1 cellular context compared by ENCODE assay signal in the genomic region with DNA sequence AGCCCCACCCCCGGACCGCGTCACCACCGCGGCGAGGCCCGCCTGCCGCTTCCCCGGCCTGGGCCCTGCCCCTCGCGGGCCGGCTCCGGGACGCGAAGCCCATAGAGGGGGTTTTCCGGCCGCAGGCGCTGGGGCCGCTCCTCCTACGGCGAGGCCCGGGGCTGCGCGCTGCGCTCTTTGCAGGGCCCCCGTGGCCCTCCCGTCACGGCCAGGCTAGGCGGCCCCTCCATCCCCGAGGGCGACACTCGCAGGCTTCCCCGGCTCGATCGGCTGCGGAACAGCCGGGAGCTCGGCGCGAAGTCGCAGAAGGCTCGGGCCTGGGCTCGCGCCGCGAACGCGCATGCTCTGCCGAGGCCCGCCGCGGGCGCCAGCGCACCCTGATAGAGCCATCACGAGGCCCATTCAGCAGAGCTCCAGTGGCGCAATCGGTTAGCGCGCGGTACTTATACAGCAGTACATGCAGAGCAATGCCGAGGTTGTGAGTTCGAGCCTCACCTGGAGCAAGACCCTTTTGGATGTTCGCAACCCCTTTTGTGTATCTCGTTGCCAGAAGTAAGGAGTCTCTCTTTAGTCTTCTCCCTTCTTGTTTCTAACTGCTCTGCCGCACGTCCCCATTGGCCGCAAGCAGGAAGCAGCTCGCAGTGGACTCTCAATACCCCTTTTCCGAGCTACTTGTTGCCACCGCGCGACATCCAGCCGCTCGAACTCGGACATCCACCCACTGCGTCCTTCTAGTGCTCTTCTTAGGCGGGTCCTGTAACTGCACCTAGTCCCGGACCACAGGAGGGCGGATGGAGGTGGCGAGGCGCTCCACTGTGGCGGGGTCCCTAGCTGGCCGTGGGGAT.
TF ChIP-seq lines count a peak whose summit lies in the region.

No MANE protein-coding gene starts in this region.

TF ChIP-seq in HepG2, 621 proteins besides CTCF, POLR2A, EP300 and RAD21 (continued from another document):
- TF ChIP-seq TCF7 (IDR thresholded peaks at IDR 0.05; ENCODE audit: low read depth) (0 out of 2 replicates have a peak, but pooled peaks have one; percentile 11), ZNF615 (CRISPR knock-in tag; IDR thresholded peaks at IDR 0.05; ENCODE audit: borderline replicate concordance) (0 out of 2 replicates have a peak, but pooled peaks have one; percentile 14), ZNF678 (CRISPR knock-in tag; IDR thresholded peaks at IDR 0.05) (peak; percentile 72; the same call in 1 of the 2 replicates), ZNF30 (CRISPR knock-in tag; IDR thresholded peaks at IDR 0.05) (peak; percentile 84), SMAD3 (CRISPR knock-in tag; IDR thresholded peaks at IDR 0.05) (peak; percentile 93; the same call in 1 of the 2 replicates), GZF1 (CRISPR knock-in tag; IDR thresholded peaks at IDR 0.05) (peak; percentile 48; the same call in 1 of the 2 replicates), ZMYM2 (CRISPR knock-in tag; IDR thresholded peaks at IDR 0.05) (peak; percentile 87), ZNF530 (CRISPR knock-in tag; IDR thresholded peaks at IDR 0.05; ENCODE audit: low read depth) (no peak), ZNF614 (CRISPR knock-in tag; IDR thresholded peaks at IDR 0.05; ENCODE audit: borderline replicate concordance) (peak; percentile 99), NFRKB (IDR thresholded peaks at IDR 0.05) (no peak), ZNF337 (CRISPR knock-in tag; IDR thresholded peaks at IDR 0.05; ENCODE audit: borderline replicate concordance, low read depth) (peak; percentile 71; the same call in 1 of the 2 replicates), ZNF235 (CRISPR knock-in tag; IDR thresholded peaks at IDR 0.05; ENCODE audit: borderline replicate concordance) (peak; percentile 99; the same call in 1 of the 2 replicates), ZNF20 (CRISPR knock-in tag; IDR thresholded peaks at IDR 0.05) (peak; percentile 97), TMF1 (CRISPR knock-in tag; IDR thresholded peaks at IDR 0.05; ENCODE audit: low read depth) (peak; percentile 95)
- TF ChIP-seq, protein P1, sequence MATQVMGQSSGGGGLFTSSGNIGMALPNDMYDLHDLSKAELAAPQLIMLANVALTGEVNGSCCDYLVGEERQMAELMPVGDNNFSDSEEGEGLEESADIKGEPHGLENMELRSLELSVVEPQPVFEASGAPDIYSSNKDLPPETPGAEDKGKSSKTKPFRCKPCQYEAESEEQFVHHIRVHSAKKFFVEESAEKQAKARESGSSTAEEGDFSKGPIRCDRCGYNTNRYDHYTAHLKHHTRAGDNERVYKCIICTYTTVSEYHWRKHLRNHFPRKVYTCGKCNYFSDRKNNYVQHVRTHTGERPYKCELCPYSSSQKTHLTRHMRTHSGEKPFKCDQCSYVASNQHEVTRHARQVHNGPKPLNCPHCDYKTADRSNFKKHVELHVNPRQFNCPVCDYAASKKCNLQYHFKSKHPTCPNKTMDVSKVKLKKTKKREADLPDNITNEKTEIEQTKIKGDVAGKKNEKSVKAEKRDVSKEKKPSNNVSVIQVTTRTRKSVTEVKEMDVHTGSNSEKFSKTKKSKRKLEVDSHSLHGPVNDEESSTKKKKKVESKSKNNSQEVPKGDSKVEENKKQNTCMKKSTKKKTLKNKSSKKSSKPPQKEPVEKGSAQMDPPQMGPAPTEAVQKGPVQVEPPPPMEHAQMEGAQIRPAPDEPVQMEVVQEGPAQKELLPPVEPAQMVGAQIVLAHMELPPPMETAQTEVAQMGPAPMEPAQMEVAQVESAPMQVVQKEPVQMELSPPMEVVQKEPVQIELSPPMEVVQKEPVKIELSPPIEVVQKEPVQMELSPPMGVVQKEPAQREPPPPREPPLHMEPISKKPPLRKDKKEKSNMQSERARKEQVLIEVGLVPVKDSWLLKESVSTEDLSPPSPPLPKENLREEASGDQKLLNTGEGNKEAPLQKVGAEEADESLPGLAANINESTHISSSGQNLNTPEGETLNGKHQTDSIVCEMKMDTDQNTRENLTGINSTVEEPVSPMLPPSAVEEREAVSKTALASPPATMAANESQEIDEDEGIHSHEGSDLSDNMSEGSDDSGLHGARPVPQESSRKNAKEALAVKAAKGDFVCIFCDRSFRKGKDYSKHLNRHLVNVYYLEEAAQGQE (IDR thresholded peaks at IDR 0.05; ENCODE audit: borderline replicate concordance in 1 of 2, low read depth in 1 of 2, low read length in 2 of 2), result peak in 1 of 2 experiments; percentile 58; a peak in 1 of 4 replicates
- TF ChIP-seq, protein P2, sequence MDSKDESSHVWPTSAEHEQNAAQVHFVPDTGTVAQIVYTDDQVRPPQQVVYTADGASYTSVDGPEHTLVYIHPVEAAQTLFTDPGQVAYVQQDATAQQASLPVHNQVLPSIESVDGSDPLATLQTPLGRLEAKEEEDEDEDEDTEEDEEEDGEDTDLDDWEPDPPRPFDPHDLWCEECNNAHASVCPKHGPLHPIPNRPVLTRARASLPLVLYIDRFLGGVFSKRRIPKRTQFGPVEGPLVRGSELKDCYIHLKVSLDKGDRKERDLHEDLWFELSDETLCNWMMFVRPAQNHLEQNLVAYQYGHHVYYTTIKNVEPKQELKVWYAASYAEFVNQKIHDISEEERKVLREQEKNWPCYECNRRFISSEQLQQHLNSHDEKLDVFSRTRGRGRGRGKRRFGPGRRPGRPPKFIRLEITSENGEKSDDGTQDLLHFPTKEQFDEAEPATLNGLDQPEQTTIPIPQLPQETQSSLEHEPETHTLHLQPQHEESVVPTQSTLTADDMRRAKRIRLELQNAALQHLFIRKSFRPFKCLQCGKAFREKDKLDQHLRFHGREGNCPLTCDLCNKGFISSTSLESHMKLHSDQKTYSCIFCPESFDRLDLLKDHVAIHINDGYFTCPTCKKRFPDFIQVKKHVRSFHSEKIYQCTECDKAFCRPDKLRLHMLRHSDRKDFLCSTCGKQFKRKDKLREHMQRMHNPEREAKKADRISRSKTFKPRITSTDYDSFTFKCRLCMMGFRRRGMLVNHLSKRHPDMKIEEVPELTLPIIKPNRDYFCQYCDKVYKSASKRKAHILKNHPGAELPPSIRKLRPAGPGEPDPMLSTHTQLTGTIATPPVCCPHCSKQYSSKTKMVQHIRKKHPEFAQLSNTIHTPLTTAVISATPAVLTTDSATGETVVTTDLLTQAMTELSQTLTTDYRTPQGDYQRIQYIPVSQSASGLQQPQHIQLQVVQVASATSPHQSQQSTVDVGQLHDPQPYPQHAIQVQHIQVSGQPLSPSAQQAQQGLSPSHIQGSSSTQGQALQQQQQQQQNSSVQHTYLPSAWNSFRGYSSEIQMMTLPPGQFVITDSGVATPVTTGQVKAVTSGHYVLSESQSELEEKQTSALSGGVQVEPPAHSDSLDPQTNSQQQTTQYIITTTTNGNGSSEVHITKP (CRISPR knock-in tag; IDR thresholded peaks at IDR 0.05; ENCODE audit: low read depth), result peak; percentile 60; the same call in 1 of the 2 replicates
- TF ChIP-seq, protein P3, sequence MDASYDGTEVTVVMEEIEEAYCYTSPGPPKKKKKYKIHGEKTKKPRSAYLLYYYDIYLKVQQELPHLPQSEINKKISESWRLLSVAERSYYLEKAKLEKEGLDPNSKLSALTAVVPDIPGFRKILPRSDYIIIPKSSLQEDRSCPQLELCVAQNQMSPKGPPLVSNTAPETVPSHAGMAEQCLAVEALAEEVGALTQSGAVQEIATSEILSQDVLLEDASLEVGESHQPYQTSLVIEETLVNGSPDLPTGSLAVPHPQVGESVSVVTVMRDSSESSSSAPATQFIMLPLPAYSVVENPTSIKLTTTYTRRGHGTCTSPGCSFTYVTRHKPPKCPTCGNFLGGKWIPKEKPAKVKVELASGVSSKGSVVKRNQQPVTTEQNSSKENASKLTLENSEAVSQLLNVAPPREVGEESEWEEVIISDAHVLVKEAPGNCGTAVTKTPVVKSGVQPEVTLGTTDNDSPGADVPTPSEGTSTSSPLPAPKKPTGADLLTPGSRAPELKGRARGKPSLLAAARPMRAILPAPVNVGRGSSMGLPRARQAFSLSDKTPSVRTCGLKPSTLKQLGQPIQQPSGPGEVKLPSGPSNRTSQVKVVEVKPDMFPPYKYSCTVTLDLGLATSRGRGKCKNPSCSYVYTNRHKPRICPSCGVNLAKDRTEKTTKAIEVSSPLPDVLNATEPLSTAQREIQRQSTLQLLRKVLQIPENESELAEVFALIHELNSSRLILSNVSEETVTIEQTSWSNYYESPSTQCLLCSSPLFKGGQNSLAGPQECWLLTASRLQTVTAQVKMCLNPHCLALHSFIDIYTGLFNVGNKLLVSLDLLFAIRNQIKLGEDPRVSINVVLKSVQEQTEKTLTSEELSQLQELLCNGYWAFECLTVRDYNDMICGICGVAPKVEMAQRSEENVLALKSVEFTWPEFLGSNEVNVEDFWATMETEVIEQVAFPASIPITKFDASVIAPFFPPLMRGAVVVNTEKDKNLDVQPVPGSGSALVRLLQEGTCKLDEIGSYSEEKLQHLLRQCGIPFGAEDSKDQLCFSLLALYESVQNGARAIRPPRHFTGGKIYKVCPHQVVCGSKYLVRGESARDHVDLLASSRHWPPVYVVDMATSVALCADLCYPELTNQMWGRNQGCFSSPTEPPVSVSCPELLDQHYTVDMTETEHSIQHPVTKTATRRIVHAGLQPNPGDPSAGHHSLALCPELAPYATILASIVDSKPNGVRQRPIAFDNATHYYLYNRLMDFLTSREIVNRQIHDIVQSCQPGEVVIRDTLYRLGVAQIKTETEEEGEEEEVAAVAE (CRISPR knock-in tag; IDR thresholded peaks at IDR 0.05; ENCODE audit: borderline replicate concordance), result peak; percentile 84; the same call in 1 of the 2 replicates
- TF ChIP-seq, protein P4, sequence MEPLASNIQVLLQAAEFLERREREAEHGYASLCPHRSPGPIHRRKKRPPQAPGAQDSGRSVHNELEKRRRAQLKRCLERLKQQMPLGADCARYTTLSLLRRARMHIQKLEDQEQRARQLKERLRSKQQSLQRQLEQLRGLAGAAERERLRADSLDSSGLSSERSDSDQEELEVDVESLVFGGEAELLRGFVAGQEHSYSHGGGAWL (CRISPR knock-in tag; IDR thresholded peaks at IDR 0.05), result peak; percentile 83
